ENCODE assay signal across 26 cellular contexts in genomic region chr11:88100161-88100560, GRCh38.
"Had no signal": no experiment of that assay in that cellular context is flagged by ENCODE, and none has a peak within 500 bp of the region (broad histone marks: within the 10 kb centered on the region; RNA-seq: fewer than 3 reads in every experiment).

No MANE protein-coding gene starts in this region.

- H3K27ac ChIP-seq: brain microvascular endothelial cell, gastroesophageal sphincter, hepatocyte, neural progenitor cell, parathyroid adenoma, psoas muscle, spleen, suprapubic skin, tibial nerve had no signal

- ATAC-seq: esophagus mucosa; gastroesophageal sphincter; left ventricle myocardium superior; naive thymus-derived CD8-positive, alpha-beta T cell; psoas muscle; right cardiac atrium had no signal

- DNase-seq: activated B cell treated with CpG ODN at 0.5 μM for 24 hours; activated CD4-positive, alpha-beta T cell treated with anti-CD3 and anti-CD28 coated beads, Interleukin-2, amount 50 U/mL, for 4 hours; activated CD8-positive, alpha-beta memory T cell treated with anti-CD3 and anti-CD28 coated beads for 24 hours; activated effector memory CD4-positive, alpha-beta T cell treated with Interleukin-2 at 50 U/mL for 16 hours; activated naive CD4-positive, alpha-beta T cell treated with anti-CD3 and anti-CD28 coated beads for 36 hours; activated naive CD8-positive, alpha-beta T cell treated with anti-CD3 and anti-CD28 coated beads for 36 hours; amniotic stem cell; brain microvascular endothelial cell; caudate nucleus; cortex of kidney; islet precursor cell; left ventricle myocardium superior; naive thymus-derived CD8-positive, alpha-beta T cell; occipital lobe; psoas muscle; right cardiac atrium; spleen; stimulated activated naive CD4-positive, alpha-beta T cell; T-helper 1 cell had no signal

- H3K4me2 ChIP-seq: hepatocyte, neural progenitor cell had no signal

- H2AFZ ChIP-seq: hepatocyte, neural progenitor cell, parathyroid adenoma had no signal

- H3K9me3 ChIP-seq: gastroesophageal sphincter, psoas muscle, spleen, suprapubic skin, tibial nerve had no signal

- H3K9ac ChIP-seq: neural progenitor cell, parathyroid adenoma had no signal

- H3K4me3 ChIP-seq: gastroesophageal sphincter, hepatocyte, neural progenitor cell, psoas muscle, spleen, suprapubic skin, tibial nerve had no signal

- H3K79me2 ChIP-seq: hepatocyte, parathyroid adenoma had no signal

- H3K27me3 ChIP-seq: brain microvascular endothelial cell, gastroesophageal sphincter, hepatocyte, neural progenitor cell, spleen, suprapubic skin, tibial nerve had no signal

- H3K36me3 ChIP-seq: brain microvascular endothelial cell, gastroesophageal sphincter, neural progenitor cell, spleen, suprapubic skin, tibial nerve had no signal

- H3K4me1 ChIP-seq: gastroesophageal sphincter, neural progenitor cell, parathyroid adenoma, psoas muscle, spleen had no signal
